Comparison of ENCODE assay signal across 26 cellular contexts in genomic region chr1:29017975-29018712, GRCh38.
"Had no signal": no experiment of that assay in that cellular context is flagged by ENCODE, and none has a peak within 500 bp of the region (broad histone marks: within the 10 kb centered on the region; RNA-seq: fewer than 3 reads in every experiment).

No MANE protein-coding gene starts in this region.

- H3K27ac Mint-ChIP-seq: activated CD4-positive, alpha-beta T cell treated with anti-CD3 and anti-CD28 coated beads, Interleukin-2, amount 10 ng/mL, durations not matched to agents 7 days and 5 days had no signal

- H3K36me3 ChIP-seq: adrenal gland, brain microvascular endothelial cell, vagina had no signal

- H3K27me3 Mint-ChIP-seq: activated CD4-positive, alpha-beta T cell treated with anti-CD3 and anti-CD28 coated beads, Interleukin-2, amount 10 ng/mL, durations not matched to agents 7 days and 5 days; naive thymus-derived CD4-positive, alpha-beta T cell had no signal

- H3K4me1 ChIP-seq: adrenal gland, ascending aorta, heart right ventricle, lower lobe of right lung, testis, vagina had no signal

- ATAC-seq: activated CD4-positive, CD25-positive, alpha-beta regulatory T cell treated with anti-CD3 and anti-CD28 coated beads, Interleukin-2, amount 50 U/mL, for 24 hours; activated T-cell treated with anti-CD3 and anti-CD28 coated beads, Interleukin-2, amount 50 U/mL, for 4 hours; heart right ventricle; left colon; naive thymus-derived CD4-positive, alpha-beta T cell had no signal

- H3K4me3 ChIP-seq: adrenal gland, ascending aorta, heart right ventricle, lower lobe of right lung, testis, vagina had no signal

- H3K9me3 Mint-ChIP-seq: activated CD4-positive, alpha-beta T cell treated with anti-CD3 and anti-CD28 coated beads, Interleukin-2, amount 10 ng/mL, durations not matched to agents 7 days and 5 days; activated T-cell treated with anti-CD3 and anti-CD28 coated beads, Interleukin-2, amount 50 U/mL, for 4 hours; naive thymus-derived CD4-positive, alpha-beta T cell had no signal

- DNase-seq: activated CD4-positive, alpha-beta T cell treated with anti-CD3 and anti-CD28 coated beads, Interleukin-2, amount 10 ng/mL, durations not matched to agents 7 days and 5 days; activated CD8-positive, alpha-beta memory T cell treated with anti-CD3 and anti-CD28 coated beads for 24 hours; activated CD8-positive, alpha-beta memory T cell treated with anti-CD3 and anti-CD28 coated beads, Interleukin-2, amount 50 U/mL, for 4 hours; activated naive CD4-positive, alpha-beta T cell treated with anti-CD3 and anti-CD28 coated beads, Interleukin-2, amount 50 U/mL, for 16 hours; activated T-cell treated with anti-CD3 and anti-CD28 coated beads, Interleukin-2, amount 50 U/mL, for 4 hours; adrenal gland; brain microvascular endothelial cell; caudate nucleus; dermis blood vessel endothelial cell; effector CD8-positive, alpha-beta T cell; erythroblast; foreskin fibroblast; heart right ventricle; left colon; lower lobe of right lung; naive thymus-derived CD4-positive, alpha-beta T cell; retina; stimulated activated CD4-positive, alpha-beta T cell treated with anti-CD3 and anti-CD28 coated beads, Interleukin-2, amount 100 ng/mL, for 48 hours; stimulated activated CD8-positive, alpha-beta memory T cell treated with anti-CD3 and anti-CD28 coated beads, Interleukin-4, amount 100 ng/mL, for 48 hours; stimulated activated naive CD4-positive, alpha-beta T cell; testis; trophoblast cell had no signal

- H3K4me3 Mint-ChIP-seq: activated CD4-positive, alpha-beta T cell treated with anti-CD3 and anti-CD28 coated beads, Interleukin-2, amount 10 ng/mL, durations not matched to agents 7 days and 5 days; activated T-cell treated with anti-CD3 and anti-CD28 coated beads, Interleukin-2, amount 50 U/mL, for 4 hours; naive thymus-derived CD4-positive, alpha-beta T cell had no signal

- H3K9me3 ChIP-seq: adrenal gland, ascending aorta, heart right ventricle, lower lobe of right lung, testis, vagina had no signal

- H3K27ac ChIP-seq: adrenal gland, ascending aorta, brain microvascular endothelial cell, heart right ventricle, lower lobe of right lung, testis, vagina, VCaP had no signal

- H3K4me1 Mint-ChIP-seq: activated CD4-positive, alpha-beta T cell treated with anti-CD3 and anti-CD28 coated beads, Interleukin-2, amount 10 ng/mL, durations not matched to agents 7 days and 5 days had no signal

- H3K27me3 ChIP-seq: adrenal gland, ascending aorta, brain microvascular endothelial cell, heart right ventricle, testis, vagina had no signal
